ENCODE assay signal across 2 cellular contexts in genomic region chr1:11768821-11769220, GRCh38.
TF ChIP-seq lines count a peak whose summit lies in the region.

No MANE protein-coding gene starts in this region.

TF ChIP-seq in SK-N-SH, 30 proteins besides CTCF, POLR2A, EP300 and RAD21 (continued from another document):
- TF ChIP-seq ZBTB33 (IDR thresholded peaks at IDR 0.05; ENCODE audit: borderline replicate concordance, low read depth), result no peak
- TF ChIP-seq EZH2phosphoT487 (IDR thresholded peaks at IDR 0.05; ENCODE audit: borderline replicate concordance, low read depth), result no peak
TF ChIP-seq in SK-N-SH: peak in this region for 0.

TF ChIP-seq in GM23338, 12 proteins besides CTCF, POLR2A, EP300 and RAD21 (continued from another document):
- TF ChIP-seq REST (IDR thresholded peaks at IDR 0.05; ENCODE audit: unreplicated experiment) (no peak), CREB1 (CRISPR knock-in tag; IDR thresholded peaks at IDR 0.05; ENCODE audit: low read depth) (no peak)
